In genomic region chr1:151369621-151370048, GRCh38 we compare ENCODE assay signal across 16 cellular contexts. TPM values are rescaled to one million over a fixed set of nuclear protein-coding genes. Genes with fewer than 3 reads are reported as not detected.
DNase-seq lines count a peak whose midpoint lies in the region; ATAC-seq and TF ChIP-seq lines count a peak whose summit lies in the region.
"Had no signal": no experiment of that assay in that cellular context is flagged by ENCODE, and none has a peak within 500 bp of the region (broad histone marks: within the 10 kb centered on the region; RNA-seq: fewer than 3 reads in every experiment).

No MANE protein-coding gene starts in this region.

- no peaks in the 10 kb centered on the region for H3K27me3 ChIP-seq in left ventricle myocardium inferior (ENCODE audit: low read depth)
- no peaks in the 10 kb centered on the region for H3K27me3 ChIP-seq in endodermal cell (ENCODE audit: control insufficient read depth, insufficient read depth, low read length, poor library complexity, severe bottlenecking)
- no peaks in the 10 kb centered on the region for H3K27me3 ChIP-seq in rectal smooth muscle tissue (ENCODE audit: control insufficient read depth, insufficient read depth, low read length)
- no peaks in the 10 kb centered on the region for H3K27me3 ChIP-seq in foreskin keratinocyte
- H3K27me3 ChIP-seq in SK-N-SH (ENCODE audit: insufficient read depth), result no peaks in the 10 kb centered on the region

- H3K4me3 Mint-ChIP-seq in endodermal cell, result no peak overlapping the region
- H3K4me3 Mint-ChIP-seq: activated naive CD4-positive, alpha-beta T cell treated with anti-CD3 and anti-CD28 coated beads, Interleukin-2, amount 50 U/mL, for 24 hours; CD4-positive, CD25-positive, alpha-beta regulatory T cell had no signal

- ATAC-seq in Right ventricle myocardium inferior, result no peak
- no peak for ATAC-seq in GM18511 (IDR thresholded peaks at IDR 0.05; ENCODE audit: unreplicated experiment)
- no peak for ATAC-seq in foreskin keratinocyte

- no peak for TF ChIP-seq EP300 in SK-N-SH (IDR thresholded peaks at IDR 0.05; ENCODE audit: borderline replicate concordance in 1 of 2, low read depth in 1 of 2, low read length in 1 of 2)

- H2AFZ ChIP-seq in SK-N-SH (ENCODE audit: low read depth), result no peak overlapping the region

- H3F3A ChIP-seq in SK-N-SH (replicated peaks; ENCODE audit: insufficient read depth), result no peaks in the 10 kb centered on the region

- H3K9me3 ChIP-seq in left ventricle myocardium inferior (replicated peaks), result no peaks in the 10 kb centered on the region
- no peaks in the 10 kb centered on the region for H3K9me3 ChIP-seq in endodermal cell (ENCODE audit: control insufficient read depth, low read length)
- no peaks in the 10 kb centered on the region for H3K9me3 ChIP-seq in SK-N-SH

- peaks cover 31% of the 10 kb centered on the region for H3K36me3 ChIP-seq in left ventricle myocardium inferior
- H3K36me3 ChIP-seq in endodermal cell (ENCODE audit: control insufficient read depth, insufficient read depth, low read length), result no peaks in the 10 kb centered on the region
- peaks cover 21% of the 10 kb centered on the region for H3K36me3 ChIP-seq in rectal smooth muscle tissue (ENCODE audit: control insufficient read depth, insufficient read depth, low read length)
- H3K36me3 ChIP-seq in SK-N-SH (replicated peaks in 1 of 2; ENCODE audit: control insufficient read depth in 1 of 2, insufficient read depth in 2 of 2, low read length in 1 of 2), result no peaks in the 10 kb centered on the region

- peaks cover 16% of the 10 kb centered on the region for H3K36me3 Mint-ChIP-seq in endodermal cell (ENCODE audit: low read depth)
- H3K36me3 Mint-ChIP-seq: activated naive CD4-positive, alpha-beta T cell treated with anti-CD3 and anti-CD28 coated beads, Interleukin-2, amount 50 U/mL, for 24 hours; CD4-positive, CD25-positive, alpha-beta regulatory T cell had no signal

- DNase-seq in left ventricle myocardium inferior (no peak), Right ventricle myocardium inferior (ENCODE audit: missing footprints) (no peak), endodermal cell (no peak), NCI-H2107 treated with DMSO at 0.1 percent for 48 hours (lab: John Stamatoyannopoulos, UW; ENCODE audit: unreplicated experiment) (no peak), foreskin keratinocyte (no peak), SK-N-SH (no peak)
- DNase-seq: activated T-cell treated with anti-CD3 and anti-CD28 coated beads, Interleukin-2, amount 50 U/mL, for 1 hour; CD4-positive, CD25-positive, alpha-beta regulatory T cell; NCI-H187; NK-92 treated with Interleukin-12 subunit alpha and Interleukin-12 subunit beta, amount 100 ng/mL, for 24 hours; RPMI8226 had no signal

- H3K79me2 ChIP-seq in SK-N-SH (ENCODE audit: insufficient read depth), result no peaks in the 10 kb centered on the region

- H3K4me2 ChIP-seq in SK-N-SH, result no peak overlapping the region

- no peaks in the 10 kb centered on the region for H4K20me1 ChIP-seq in SK-N-SH (ENCODE audit: insufficient read depth)

- no peaks in the 10 kb centered on the region for H3K9me3 Mint-ChIP-seq in endodermal cell
- H3K9me3 Mint-ChIP-seq: activated naive CD4-positive, alpha-beta T cell treated with anti-CD3 and anti-CD28 coated beads, Interleukin-2, amount 50 U/mL, for 24 hours; CD4-positive, CD25-positive, alpha-beta regulatory T cell had no signal

- TF ChIP-seq RAD21 in SK-N-SH (IDR thresholded peaks at IDR 0.05; ENCODE audit: low read length), result no peak

- intact Hi-C loops in left ventricle myocardium inferior (cut with micrococcal nuclease) (no loop called here), Right ventricle myocardium inferior (cut with DNase I) (no loop called here)

- 95 to 100% methylated on average over 3 to 15 of the region's 15 CpGs for WGBS in endodermal cell (ENCODE audit: insufficient coverage in 1 of 2, insufficient read length in 1 of 2), 2 experiments
- 90% methylated on average over 15 of the region's 15 CpGs for WGBS in SK-N-SH (ENCODE audit: low lambda C conversion rate)

- H3K4me1 ChIP-seq in left ventricle myocardium inferior, result peaks cover 64% of the 10 kb centered on the region
- H3K4me1 ChIP-seq in endodermal cell (ENCODE audit: control insufficient read depth, insufficient read depth, low read length), result peaks cover 6% of the 10 kb centered on the region
- H3K4me1 ChIP-seq in rectal smooth muscle tissue (ENCODE audit: control insufficient read depth, insufficient read depth, low read length), result peaks cover 19% of the 10 kb centered on the region
- no peaks in the 10 kb centered on the region for H3K4me1 ChIP-seq in foreskin keratinocyte
- H3K4me1 ChIP-seq in SK-N-SH (ENCODE audit: control insufficient read depth in 1 of 2, insufficient read depth in 2 of 2, low read depth in 1 of 2, low read length in 1 of 2), result peaks cover 0 to 15% of the 10 kb centered on the region in 2 experiments; a peak in 1 of 4 replicates

- TF ChIP-seq CTCF in left ventricle myocardium inferior (IDR thresholded peaks at IDR 0.05; ENCODE audit: borderline replicate concordance) (no peak), endodermal cell (conservative IDR thresholded peaks at IDR 0.05) (peak; percentile 40), foreskin keratinocyte (conservative IDR thresholded peaks at IDR 0.05) (no peak), SK-N-SH (IDR thresholded peaks at IDR 0.05) (no peak)

- POLR2A ChIA-PET in SK-N-SH (lab: Yijun Ruan, JAX), result interaction anchor here (1.1 kb wide), 1 partner anchor 30 kb away, joined by 3 read pairs; the partner anchor contains the start of gene PSMB4

- peaks cover 12% of the 10 kb centered on the region for H3K4me1 Mint-ChIP-seq in endodermal cell
- H3K4me1 Mint-ChIP-seq: activated naive CD4-positive, alpha-beta T cell treated with anti-CD3 and anti-CD28 coated beads, Interleukin-2, amount 50 U/mL, for 24 hours; CD4-positive, CD25-positive, alpha-beta regulatory T cell had no signal

- peak overlapping the region; percentile 89 for H3K27ac ChIP-seq in left ventricle myocardium inferior (replicated peaks)
- H3K27ac ChIP-seq in endodermal cell (ENCODE audit: low read depth, low read length), result no peak overlapping the region
- H3K27ac ChIP-seq in rectal smooth muscle tissue (ENCODE audit: low read depth, low read length), result no peak overlapping the region
- no peak overlapping the region for H3K27ac ChIP-seq in foreskin keratinocyte
- no peak overlapping the region for H3K27ac ChIP-seq in SK-N-SH (ENCODE audit: low read depth in 2 of 2, low read length in 1 of 2)

- H3K27ac Mint-ChIP-seq in endodermal cell, result no peak overlapping the region
- H3K27ac Mint-ChIP-seq: activated naive CD4-positive, alpha-beta T cell treated with anti-CD3 and anti-CD28 coated beads, Interleukin-2, amount 50 U/mL, for 24 hours had no signal

- CTCF ChIA-PET in SK-N-SH (lab: Yijun Ruan, JAX), result interaction anchor here (1.4 to 2.7 kb wide), 4 partner anchors 13 to 69 kb away, joined by 3 to 12 read pairs (median 8); no protein-coding TSS in a partner anchor

- H3K27me3 Mint-ChIP-seq in endodermal cell (ENCODE audit: insufficient read depth), result no peaks in the 10 kb centered on the region
- H3K27me3 Mint-ChIP-seq: activated naive CD4-positive, alpha-beta T cell treated with anti-CD3 and anti-CD28 coated beads, Interleukin-2, amount 50 U/mL, for 24 hours; CD4-positive, CD25-positive, alpha-beta regulatory T cell had no signal

- no peaks in the 10 kb centered on the region for H3K9me2 ChIP-seq in SK-N-SH

- H3K4me3 ChIP-seq in left ventricle myocardium inferior, result peak overlapping the region; percentile 69
- H3K4me3 ChIP-seq in endodermal cell (ENCODE audit: low read length), result no peak overlapping the region
- H3K4me3 ChIP-seq in rectal smooth muscle tissue (ENCODE audit: low read length), result peak overlapping the region; percentile 51
- H3K4me3 ChIP-seq in SK-N-SH (ENCODE audit: low read depth in 2 of 2, low read length in 1 of 2), result no peak overlapping the region
- H3K4me3 ChIP-seq: lung had no signal

- H3K9ac ChIP-seq in endodermal cell (ENCODE audit: extremely low read depth, low read length, poor library complexity, severe bottlenecking) (no peak overlapping the region), rectal smooth muscle tissue (ENCODE audit: low read length) (no peak overlapping the region), SK-N-SH (no peak overlapping the region)

RNA-seq across cellular contexts. Expression of gene SELENBP1, which starts 2.9 kb away (rescaled TPM):
- total RNA-seq in left ventricle myocardium inferior (66.3 TPM), Right ventricle myocardium inferior (129 TPM), endodermal cell (10 to 100 TPM; 35.4 to 39.2 TPM), foreskin keratinocyte (1.6 and 2.6 TPM in 2 replicates)
- polyA plus RNA-seq in endodermal cell (2013, experiment 1 of 2), result 40.1 TPM
- 37.3 TPM for polyA plus RNA-seq in endodermal cell (2013, experiment 2 of 2)
- polyA plus RNA-seq in foreskin keratinocyte (2.0 and 3.3 TPM in 2 replicates), SK-N-SH (2012; rRNA removed) (0.11 and 0.16 TPM in 2 replicates)
- polyA plus RNA-seq in SK-N-SH (2012; cell fraction: cytosol; rRNA removed), result 0.12 and 0.17 TPM in 2 replicates
- 0.30 and 0.35 TPM in 2 replicates for polyA plus RNA-seq in SK-N-SH (2012; cell fraction: nucleus; rRNA removed)
- total RNA-seq: A673; CD4-positive, CD25-positive, alpha-beta regulatory T cell had no signal
- polyA plus RNA-seq: CD4-positive, CD25-positive, alpha-beta regulatory T cell had no signal

RNA-seq across cellular contexts. Expression of gene RFX5, which starts 22.6 kb away (rescaled TPM):
- total RNA-seq in left ventricle myocardium inferior (21.0 TPM), Right ventricle myocardium inferior (16.5 TPM), endodermal cell (10 to 100 TPM; 57.7 to 72.1 TPM), foreskin keratinocyte (29.2 and 38.4 TPM in 2 replicates)
- 66.0 TPM for polyA plus RNA-seq in endodermal cell (2013, experiment 1 of 2)
- 64.5 TPM for polyA plus RNA-seq in endodermal cell (2013, experiment 2 of 2)
- polyA plus RNA-seq in foreskin keratinocyte (14.5 and 14.6 TPM in 2 replicates), SK-N-SH (2012; rRNA removed) (29.1 and 49.0 TPM in 2 replicates)
- 31.1 and 32.7 TPM in 2 replicates for polyA plus RNA-seq in SK-N-SH (2012; cell fraction: cytosol; rRNA removed)
- polyA plus RNA-seq in SK-N-SH (2012; cell fraction: nucleus; rRNA removed), result 70.3 and 111 TPM in 2 replicates

RNA-seq across cellular contexts. Expression of gene PSMB4, which starts 29.7 kb away (rescaled TPM):
- 186 TPM for total RNA-seq in left ventricle myocardium inferior
- 185 TPM for total RNA-seq in Right ventricle myocardium inferior
- total RNA-seq in endodermal cell, result 100 to 1,000 TPM; 327 to 333 TPM
- 278 TPM for polyA plus RNA-seq in endodermal cell (2013, experiment 1 of 2)
- polyA plus RNA-seq in endodermal cell (2013, experiment 2 of 2), result 254 TPM
- total RNA-seq in foreskin keratinocyte, result 318 and 323 TPM in 2 replicates
- polyA plus RNA-seq in foreskin keratinocyte, result 392 and 412 TPM in 2 replicates
- polyA plus RNA-seq in SK-N-SH (2012; rRNA removed), result 716 and 754 TPM in 2 replicates
- polyA plus RNA-seq in SK-N-SH (2012; cell fraction: cytosol; rRNA removed), result 531 and 586 TPM in 2 replicates
- polyA plus RNA-seq in SK-N-SH (2012; cell fraction: nucleus; rRNA removed), result 941 and 989 TPM in 2 replicates

RNA-seq across cellular contexts. Expression of gene PI4KB, which starts 42.4 kb away (rescaled TPM):
- 44.5 TPM for total RNA-seq in left ventricle myocardium inferior
- 53.7 TPM for total RNA-seq in Right ventricle myocardium inferior
- total RNA-seq in endodermal cell, result 10 to 100 TPM; 34.3 to 37.5 TPM
- polyA plus RNA-seq in endodermal cell (2013, experiment 1 of 2), result 32.4 TPM
- 30.8 TPM for polyA plus RNA-seq in endodermal cell (2013, experiment 2 of 2)
- 38.1 and 38.3 TPM in 2 replicates for total RNA-seq in foreskin keratinocyte
- polyA plus RNA-seq in foreskin keratinocyte, result 33.3 and 34.9 TPM in 2 replicates
- polyA plus RNA-seq in SK-N-SH (2012; rRNA removed), result 62.9 and 76.6 TPM in 2 replicates
- 37.1 and 54.0 TPM in 2 replicates for polyA plus RNA-seq in SK-N-SH (2012; cell fraction: cytosol; rRNA removed)
- polyA plus RNA-seq in SK-N-SH (2012; cell fraction: nucleus; rRNA removed), result 90.1 and 105 TPM in 2 replicates

Comparison
In these comparisons a context has a peak if more than half of its experiments do, and no peak if none do; other contexts are left out.
1. H3K4me3 ChIP-seq: peak in left ventricle myocardium inferior (single experiment) and rectal smooth muscle tissue (single experiment); none in endodermal cell (single experiment) and SK-N-SH (0 of 2).
2. RNA of gene SELENBP1, which starts 2.9 kb away (total RNA-seq): 129 TPM in Right ventricle myocardium inferior (single experiment), 66.3 TPM in left ventricle myocardium inferior (single experiment) and 35.4 to 39.2 TPM in endodermal cell; 1.6 to 2.6 TPM in foreskin keratinocyte; every median in the first group is over 10 times any median in the second.